In genomic region chr6:26365633-26365995, GRCh38 we compare ENCODE assay signal across 8 cellular contexts. TPM values are rescaled to one million over a fixed set of nuclear protein-coding genes. Genes with fewer than 3 reads are reported as not detected.
DNase-seq lines count a peak whose midpoint lies in the region; ATAC-seq lines count a peak whose summit lies in the region.

No MANE protein-coding gene starts in this region.

- H3K27me3 ChIP-seq in SJCRH30: no peaks in the 10 kb centered on the region
- H3K27me3 ChIP-seq in right cardiac atrium (ENCODE audit: control insufficient read depth, insufficient read depth): no peaks in the 10 kb centered on the region

- WGBS in right cardiac atrium: 0% methylated on average over 1 of the region's 1 CpG

- H3K27ac ChIP-seq in SJCRH30: no peak overlapping the region
- H3K27ac ChIP-seq in right cardiac atrium (ENCODE audit: low read length): peak overlapping the region; percentile 95
- peak overlapping the region in 19 of 21 experiments; percentile 66 to 94 (median 87) for H3K27ac ChIP-seq in skin epidermis

- no peaks in the 10 kb centered on the region for H3K36me3 ChIP-seq in SJCRH30

- DNase-seq in SJCRH30: no peak
- DNase-seq in right cardiac atrium: no peak
- no peak for DNase-seq in NCI-H2196 (lab: John Stamatoyannopoulos, UW; ENCODE audit: unreplicated experiment)
- DNase-seq in H4 (ENCODE audit: low spot score): no peak
- no peak for DNase-seq in NCI-H748 (lab: John Stamatoyannopoulos, UW; ENCODE audit: unreplicated experiment)

- ATAC-seq in right cardiac atrium (no peak), HG02938 (IDR thresholded peaks at IDR 0.05; ENCODE audit: unreplicated experiment) (no peak)

- peaks cover 3% of the 10 kb centered on the region; the same call in 1 of the 2 replicates for H3K4me1 ChIP-seq in SJCRH30
- peaks cover 7% of the 10 kb centered on the region for H3K4me1 ChIP-seq in right cardiac atrium (ENCODE audit: control insufficient read depth, insufficient read depth, low read length)

- H3K4me3 ChIP-seq in GM08714 (ENCODE audit: low read length): peak overlapping the region; percentile 98
- H3K4me3 ChIP-seq in SJCRH30: peak overlapping the region; percentile 61
- peak overlapping the region; percentile 98 for H3K4me3 ChIP-seq in right cardiac atrium (ENCODE audit: low read length)
- peak overlapping the region; percentile 45 to 61 (median 59) for H3K4me3 ChIP-seq in skin epidermis

- intact Hi-C loops in right cardiac atrium (cut with DNase I): no loop called here

- H3K9me3 ChIP-seq in SJCRH30 (replicated peaks) (no peaks in the 10 kb centered on the region), right cardiac atrium (ENCODE audit: control insufficient read depth, low read length) (no peaks in the 10 kb centered on the region)

RNA-seq across cellular contexts. Expression of gene BTN3A2, which starts 0.6 kb away (rescaled TPM):
- 0.77 and 0.79 TPM in 2 replicates for total RNA-seq in SJCRH30 (2014; rRNA removed; shearing (Covaris generic))
- total RNA-seq in right cardiac atrium: 10 to 100 TPM in 3 of 4 donors, 1 to 10 TPM in 1; 7.2 to 24.3 (median 14.2) TPM
- 7.8 TPM for polyA plus RNA-seq in right cardiac atrium
- total RNA-seq in H4 (2014; rRNA removed; shearing (Covaris generic)): 29.6 and 32.0 TPM in 2 replicates

RNA-seq across cellular contexts. Expression of gene BTN2A2, which starts 17.3 kb away (rescaled TPM):
- total RNA-seq in SJCRH30 (2014; rRNA removed; shearing (Covaris generic)): 8.5 and 11.4 TPM in 2 replicates
- 10 to 100 TPM in 1 of 4 donors, 1 to 10 TPM in 3; 5.5 to 10.3 (median 7.8) TPM for total RNA-seq in right cardiac atrium
- polyA plus RNA-seq in right cardiac atrium: 4.7 TPM
- total RNA-seq in H4 (2014; rRNA removed; shearing (Covaris generic)): 3.6 and 6.2 TPM in 2 replicates

RNA-seq across cellular contexts. Expression of gene BTN3A1, which starts 36.5 kb away (rescaled TPM):
- total RNA-seq in SJCRH30 (2014; rRNA removed; shearing (Covaris generic)): 0.51 and 0.81 TPM in 2 replicates
- 10 to 100 TPM in 3 of 4 donors, 1 to 10 TPM in 1; 6.8 to 11.2 (median 10.7) TPM for total RNA-seq in right cardiac atrium
- polyA plus RNA-seq in right cardiac atrium: 4.4 TPM
- 26.6 and 29.0 TPM in 2 replicates for total RNA-seq in H4 (2014; rRNA removed; shearing (Covaris generic))
